ENCODE assay signal across 12 cellular contexts in the genomic region with DNA sequence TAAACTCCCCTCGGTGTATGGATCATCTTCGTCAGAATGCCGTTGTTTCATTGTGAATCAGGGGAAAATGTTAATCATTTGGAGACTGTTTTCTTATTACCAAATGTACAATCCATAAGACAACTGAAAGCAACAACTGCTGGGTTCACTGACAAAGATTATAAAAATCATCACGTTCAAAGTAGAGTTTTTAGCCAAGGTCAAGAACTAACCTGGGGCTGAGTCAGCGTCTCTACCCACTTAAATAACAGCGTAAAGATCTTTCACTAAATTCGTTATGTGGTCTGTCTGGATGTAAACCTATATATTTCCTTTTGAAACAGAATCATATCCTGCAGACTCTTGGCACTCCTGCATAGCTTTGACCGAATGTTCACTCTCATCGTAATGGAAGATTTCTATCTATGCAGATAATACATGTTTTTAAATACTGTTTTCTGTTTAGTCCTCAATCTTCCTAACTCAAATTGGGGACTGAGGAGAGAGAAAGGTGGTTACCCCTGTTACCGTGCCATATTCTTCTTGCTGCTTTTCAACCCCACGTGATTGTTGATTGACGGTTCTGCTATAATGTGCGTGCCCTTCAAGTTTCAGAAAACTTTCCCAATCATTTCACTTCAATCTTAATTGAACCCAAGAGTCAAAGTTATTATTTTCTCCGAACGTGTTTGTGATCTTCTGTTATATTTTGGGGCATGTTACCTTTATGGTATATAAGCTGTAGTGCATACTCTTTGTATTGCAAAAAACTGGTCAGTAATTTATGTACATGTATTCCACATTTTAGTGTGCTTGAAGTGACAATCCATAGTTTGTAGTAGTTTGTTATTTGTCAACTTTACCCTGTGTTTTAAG. TPM values are rescaled to one million over a fixed set of nuclear protein-coding genes. Genes with fewer than 3 reads are reported as not detected.
DNase-seq lines count a peak whose midpoint lies in the region; ATAC-seq and TF ChIP-seq lines count a peak whose summit lies in the region.
"Had no signal": no experiment of that assay in that cellular context is flagged by ENCODE, and none has a peak within 500 bp of the region (broad histone marks: within the 10 kb centered on the region; RNA-seq: fewer than 3 reads in every experiment).

No MANE protein-coding gene starts in this region.

- no peak for TF ChIP-seq RAD21 in liver (IDR thresholded peaks at IDR 0.05)

- no peak for ATAC-seq in CD4-positive, CD25-positive, alpha-beta regulatory T cell (ENCODE audit: low read depth in 2 of 2)
- ATAC-seq in activated CD8-positive, alpha-beta T cell treated with anti-CD3 and anti-CD28 coated beads, Interleukin-2, amount 10 ng/mL, durations not matched to agents 7 days and 5 days = no peak
- no peak for ATAC-seq in GM18867 (IDR thresholded peaks at IDR 0.05; ENCODE audit: unreplicated experiment)

- POLR2A ChIA-PET in activated CD8-positive, alpha-beta T cell treated with anti-CD3 and anti-CD28 coated beads, Interleukin-2, amount 10 ng/mL, durations not matched to agents 7 days and 5 days (lab: Charles Lee) = interaction anchor here (0.6 to 1.6 kb wide), 5 partner anchors 16 to 265 kb away, joined by 3 to 7 read pairs (median 4); partner anchors contain the start of genes NIPAL3 and RCAN3

- H3K4me1 ChIP-seq in CD4-positive, CD25-positive, alpha-beta regulatory T cell (ENCODE audit: control insufficient read depth, insufficient read depth, low read length, poor library complexity, severe bottlenecking) = peaks cover 64% of the 10 kb centered on the region
- peaks cover 3 to 31% (median 19%) of the 10 kb centered on the region in 4 donors for H3K4me1 ChIP-seq in liver (ENCODE audit: control insufficient read depth in 4 of 4, insufficient read depth in 4 of 4, low read length in 3 of 4)

- no peak for TF ChIP-seq CTCF in liver (IDR thresholded peaks at IDR 0.05; ENCODE audit: low read depth, low read length, missing input control)

- peak overlapping the region; percentile 67 for H3K27ac ChIP-seq in CD4-positive, CD25-positive, alpha-beta regulatory T cell (ENCODE audit: insufficient read depth, low read length, poor library complexity, severe bottlenecking)
- peak overlapping the region; percentile 38 to 48 for H3K27ac ChIP-seq in liver (ENCODE audit: low read depth in 1 of 2, low read length in 2 of 2)
- H3K27ac ChIP-seq: BLaER1 treated with 17β-estradiol and CSF1 and Interleukin-3, amounts not matched to agents 10 nM and 100 nM had no signal

- peak overlapping the region; percentile 82 to 96 (median 92) for H3K27ac Mint-ChIP-seq in CD4-positive, CD25-positive, alpha-beta regulatory T cell
- H3K27ac Mint-ChIP-seq in activated CD8-positive, alpha-beta T cell treated with anti-CD3 and anti-CD28 coated beads, Interleukin-2, amount 10 ng/mL, durations not matched to agents 7 days and 5 days = peak overlapping the region; percentile 44

- peaks cover 29% of the 10 kb centered on the region for H3K36me3 Mint-ChIP-seq in CD4-positive, CD25-positive, alpha-beta regulatory T cell
- peaks cover 46% of the 10 kb centered on the region for H3K36me3 Mint-ChIP-seq in activated CD8-positive, alpha-beta T cell treated with anti-CD3 and anti-CD28 coated beads, Interleukin-2, amount 10 ng/mL, durations not matched to agents 7 days and 5 days (ENCODE audit: low read depth)
- H3K36me3 Mint-ChIP-seq: naive B cell had no signal

- WGBS in liver = 38% methylated on average over 15 of the region's 15 CpGs

- peak overlapping the region; percentile 72 for H3K4me3 ChIP-seq in CD4-positive, CD25-positive, alpha-beta regulatory T cell (ENCODE audit: low read depth, low read length)
- peak overlapping the region in 2 of 3 donors; percentile 0 to 2 for H3K4me3 ChIP-seq in liver (ENCODE audit: low read depth in 1 of 3, low read length in 3 of 3)
- H3K4me3 ChIP-seq: BLaER1 treated with 17β-estradiol and CSF1 and Interleukin-3, amounts not matched to agents 10 nM and 100 nM had no signal

- H3K27me3 ChIP-seq in CD4-positive, CD25-positive, alpha-beta regulatory T cell (ENCODE audit: control insufficient read depth, insufficient read depth, low read length) = no peaks in the 10 kb centered on the region
- H3K27me3 ChIP-seq in liver (ENCODE audit: control insufficient read depth in 4 of 4, insufficient read depth in 4 of 4, low read length in 3 of 4) = no peaks in the 10 kb centered on the region

- DNase-seq in CD4-positive, CD25-positive, alpha-beta regulatory T cell = peak in 1 of 3 donors; percentile 40
- DNase-seq in HT-29 (ENCODE audit: low spot score) = peak; percentile 33
- peak; percentile 20 for DNase-seq in activated CD8-positive, alpha-beta T cell treated with anti-CD3 and anti-CD28 coated beads, Interleukin-2, amount 10 ng/mL, durations not matched to agents 7 days and 5 days
- DNase-seq in DMS153 treated with DMSO at 0.1 percent for 48 hours (lab: John Stamatoyannopoulos, UW; ENCODE audit: unreplicated experiment) = no peak
- DNase-seq in NCI-H526 treated with DMSO at 0.1 percent for 48 hours (lab: John Stamatoyannopoulos, UW) = no peak
- no peak for DNase-seq in NK-92 (lab: John Stamatoyannopoulos, UW; ENCODE audit: unreplicated experiment)
- DNase-seq: naive B cell, NCI-H146 had no signal

- H3K9me3 Mint-ChIP-seq in CD4-positive, CD25-positive, alpha-beta regulatory T cell = no peaks in the 10 kb centered on the region
- no peaks in the 10 kb centered on the region for H3K9me3 Mint-ChIP-seq in activated CD8-positive, alpha-beta T cell treated with anti-CD3 and anti-CD28 coated beads, Interleukin-2, amount 10 ng/mL, durations not matched to agents 7 days and 5 days (ENCODE audit: insufficient read depth)
- H3K9me3 Mint-ChIP-seq: naive B cell had no signal

- no peaks in the 10 kb centered on the region for H3K27me3 Mint-ChIP-seq in CD4-positive, CD25-positive, alpha-beta regulatory T cell
- H3K27me3 Mint-ChIP-seq in activated CD8-positive, alpha-beta T cell treated with anti-CD3 and anti-CD28 coated beads, Interleukin-2, amount 10 ng/mL, durations not matched to agents 7 days and 5 days (ENCODE audit: low read depth) = no peaks in the 10 kb centered on the region
- H3K27me3 Mint-ChIP-seq: naive B cell had no signal

- H3K4me1 Mint-ChIP-seq in CD4-positive, CD25-positive, alpha-beta regulatory T cell = peaks cover 45 to 83% (median 58%) of the 10 kb centered on the region in 4 donors
- peaks cover 69% of the 10 kb centered on the region for H3K4me1 Mint-ChIP-seq in activated CD8-positive, alpha-beta T cell treated with anti-CD3 and anti-CD28 coated beads, Interleukin-2, amount 10 ng/mL, durations not matched to agents 7 days and 5 days (ENCODE audit: low read depth)

- CTCF ChIA-PET in activated CD8-positive, alpha-beta T cell treated with anti-CD3 and anti-CD28 coated beads, Interleukin-2, amount 10 ng/mL, durations not matched to agents 7 days and 5 days (lab: Charles Lee) = interaction anchor here (0.6 to 4.7 kb wide), 25 partner anchors 13 to 390 kb away, joined by 3 to 72 read pairs (median 5); partner anchors contain the start of genes NIPAL3 and RCAN3

- peak overlapping the region; percentile 30 to 84 (median 63) for H3K4me3 Mint-ChIP-seq in CD4-positive, CD25-positive, alpha-beta regulatory T cell
- H3K4me3 Mint-ChIP-seq in activated CD8-positive, alpha-beta T cell treated with anti-CD3 and anti-CD28 coated beads, Interleukin-2, amount 10 ng/mL, durations not matched to agents 7 days and 5 days = peak overlapping the region; percentile 10

- H3K9ac ChIP-seq in liver (ENCODE audit: low read depth in 1 of 2, low read length in 2 of 2) = peak overlapping the region in 1 of 2 donors; percentile 47
- H3K9ac ChIP-seq: BLaER1 treated with 17β-estradiol and CSF1 and Interleukin-3, amounts not matched to agents 10 nM and 100 nM had no signal

- peaks cover 23% of the 10 kb centered on the region for H3K36me3 ChIP-seq in CD4-positive, CD25-positive, alpha-beta regulatory T cell (ENCODE audit: control insufficient read depth, insufficient read depth, low read length)
- no peaks in the 10 kb centered on the region for H3K36me3 ChIP-seq in liver (ENCODE audit: control insufficient read depth in 4 of 4, insufficient read depth in 3 of 4, low read depth in 1 of 4, low read length in 3 of 4)
- H3K36me3 ChIP-seq: BLaER1 treated with 17β-estradiol and CSF1 and Interleukin-3, amounts not matched to agents 10 nM and 100 nM had no signal

- H3K9me3 ChIP-seq in CD4-positive, CD25-positive, alpha-beta regulatory T cell (ENCODE audit: control insufficient read depth in 2 of 2, low read length in 2 of 2) = no peaks in the 10 kb centered on the region
- H3K9me3 ChIP-seq in liver (ENCODE audit: control insufficient read depth in 4 of 4, low read length in 3 of 4) = no peaks in the 10 kb centered on the region
- H3K9me3 ChIP-seq: BLaER1 treated with 17β-estradiol and CSF1 and Interleukin-3, amounts not matched to agents 10 nM and 100 nM had no signal

TF ChIP-seq in liver, 16 proteins besides CTCF, POLR2A, EP300 and RAD21 (continues in another document):
- TF ChIP-seq MAX (IDR thresholded peaks at IDR 0.05) = no peak
- TF ChIP-seq HNF4A (conservative IDR thresholded peaks at IDR 0.05) = no peak
- TF ChIP-seq SP1 (IDR thresholded peaks at IDR 0.05) = no peak

RNA-seq across cellular contexts. Expression of gene NCMAP, which starts 15.6 kb away (rescaled TPM):
- total RNA-seq in CD4-positive, CD25-positive, alpha-beta regulatory T cell = not detected
- under 1 TPM in 1 of 4 donors, not detected in 3; 0.34 TPM for polyA plus RNA-seq in CD4-positive, CD25-positive, alpha-beta regulatory T cell
- total RNA-seq in HT-29 (2014; rRNA removed; shearing (Covaris generic)) = 1.8 and 2.0 TPM in 2 replicates
- total RNA-seq in activated CD8-positive, alpha-beta T cell treated with anti-CD3 and anti-CD28 coated beads, Interleukin-2, amount 10 ng/mL, durations not matched to agents 7 days and 5 days = under 1 TPM in 1 of 2 experiments, not detected in 1; 0.05 TPM
- total RNA-seq in liver = 1 to 10 TPM in 1 of 2 donors, under 1 TPM in 1; 0.67 to 4.8 TPM
- under 1 TPM; 0.31 to 0.56 TPM for polyA plus RNA-seq in liver
- total RNA-seq: H4 had no signal

RNA-seq across cellular contexts. Expression of gene RCAN3, which starts 37.6 kb away (rescaled TPM):
- 172 TPM for total RNA-seq in CD4-positive, CD25-positive, alpha-beta regulatory T cell
- polyA plus RNA-seq in CD4-positive, CD25-positive, alpha-beta regulatory T cell = 100 to 1,000 TPM; 126 to 146 (median 133) TPM
- total RNA-seq in HT-29 (2014; rRNA removed; shearing (Covaris generic)) = 10.9 and 13.2 TPM in 2 replicates
- total RNA-seq in activated CD8-positive, alpha-beta T cell treated with anti-CD3 and anti-CD28 coated beads, Interleukin-2, amount 10 ng/mL, durations not matched to agents 7 days and 5 days = 10 to 100 TPM; 63.7 to 65.6 TPM
- total RNA-seq in liver = 1 to 10 TPM; 1.2 to 3.1 TPM
- polyA plus RNA-seq in liver = 1 to 10 TPM in 1 of 2 donors, under 1 TPM in 1; 0.97 to 1.3 TPM

Comparison
In these comparisons a context has a peak if more than half of its experiments do, and no peak if none do; other contexts are left out.
1. DNase-seq: peak in HT-29 (single experiment) and activated CD8-positive, alpha-beta T cell treated with anti-CD3 and anti-CD28 coated beads, Interleukin-2, amount 10 ng/mL, durations not matched to agents 7 days and 5 days (single experiment); none in DMS153 treated with DMSO at 0.1 percent for 48 hours (single experiment), NCI-H526 treated with DMSO at 0.1 percent for 48 hours (single experiment) and NK-92 (single experiment).